Comparison of ENCODE assay signal across 12 cellular contexts in genomic region chr10:95288273-95288672, GRCh38. TPM values are rescaled to one million over a fixed set of nuclear protein-coding genes. Genes with fewer than 3 reads are reported as not detected.
DNase-seq lines count a peak whose midpoint lies in the region; ATAC-seq, FAIRE-seq and TF ChIP-seq lines count a peak whose summit lies in the region.
"Had no signal": no experiment of that assay in that cellular context is flagged by ENCODE, and none has a peak within 500 bp of the region (broad histone marks: within the 10 kb centered on the region; RNA-seq: fewer than 3 reads in every experiment).

No MANE protein-coding gene starts in this region.

- H3K27me3 Mint-ChIP-seq in GM23338 (ENCODE audit: insufficient read depth, low read depth, poor library complexity) (peaks cover 24% of the 10 kb centered on the region), WTC11 (ENCODE audit: low read depth) (peaks cover 17% of the 10 kb centered on the region)

- H3K27ac Mint-ChIP-seq in GM23338, result no peak overlapping the region
- peak overlapping the region; percentile 82 for H3K27ac Mint-ChIP-seq in WTC11
- H3K27ac Mint-ChIP-seq: activated naive CD4-positive, alpha-beta T cell treated with anti-CD3 and anti-CD28 coated beads, Interleukin-2, amount 50 U/mL, for 24 hours; dendritic cell treated with granulocyte-macrophage colony-stimulating factor and Interleukin-4, amounts not matched to agents 40 ng/mL and 50 ng/mL, for 4 days had no signal

- FAIRE-seq in keratinocyte (lab: Jason Lieb, UNC), result no peak

- TF ChIP-seq CTCF in GM23338 (conservative IDR thresholded peaks at IDR 0.05; ENCODE audit: low read depth in 2 of 2) (no peak), WTC11 (IDR thresholded peaks at IDR 0.05) (no peak), keratinocyte (optimal IDR thresholded peaks at IDR 0.05 in 1 of 3, IDR thresholded peaks at IDR 0.05 in 1 of 3, conservative IDR thresholded peaks at IDR 0.05 in 1 of 3; ENCODE audit: extremely low read depth in 1 of 3, insufficient read depth in 2 of 3, low read length in 3 of 3) (no peak), spleen (IDR thresholded peaks at IDR 0.05 in 8 of 11, conservative IDR thresholded peaks at IDR 0.05 in 3 of 11) (no peak)

- H3K27me3 ChIP-seq in GM23338 (ENCODE audit: insufficient read depth), result peaks cover 24% of the 10 kb centered on the region
- H3K27me3 ChIP-seq in keratinocyte (ENCODE audit: control insufficient read depth, extremely low read depth, insufficient read depth, low read length), result no peaks in the 10 kb centered on the region
- peaks cover 0 to 22% (median 0%) of the 10 kb centered on the region in 7 donors for H3K27me3 ChIP-seq in spleen (replicated peaks in 1 of 7)

- H4K20me1 ChIP-seq in GM23338 (replicated peaks; ENCODE audit: insufficient read depth) (peaks cover 35% of the 10 kb centered on the region), keratinocyte (ENCODE audit: control insufficient read depth, extremely low read depth, insufficient read depth, low read length) (peaks cover 16% of the 10 kb centered on the region)

- intact Hi-C loops in spleen (cut with DNase I; ENCODE audit: low total_unique reads), result loop anchor here (5.0 kb wide), 1 partner anchor 41 kb away; no protein-coding TSS in a partner anchor

- no peak for ATAC-seq in GM23338
- no peak for ATAC-seq in WTC11
- no peak for ATAC-seq in GM19463 (IDR thresholded peaks at IDR 0.05; ENCODE audit: unreplicated experiment)
- no peak for ATAC-seq in HG02973 (IDR thresholded peaks at IDR 0.05; ENCODE audit: unreplicated experiment)

- no peaks in the 10 kb centered on the region for H3K9me3 ChIP-seq in keratinocyte (ENCODE audit: control insufficient read depth, low read depth, low read length)
- no peaks in the 10 kb centered on the region for H3K9me3 ChIP-seq in spleen

- dilution Hi-C loops in keratinocyte (cut with MboI; ENCODE audit: extremely low pct_ligation_motif_present, low sequenced_read_pairs), result no loop called here

- no peak for TF ChIP-seq POLR2A in spleen (IDR thresholded peaks at IDR 0.05)

- H3K4me2 ChIP-seq in GM23338 (peak overlapping the region; percentile 96), keratinocyte (ENCODE audit: control insufficient read depth, extremely low read depth, insufficient read depth, low read depth, low read length) (peak overlapping the region; percentile 99)

- peaks cover 34% of the 10 kb centered on the region for H3K4me1 Mint-ChIP-seq in GM23338
- H3K4me1 Mint-ChIP-seq in WTC11, result peaks cover 61% of the 10 kb centered on the region

- H3K4me1 ChIP-seq in GM23338 (ENCODE audit: insufficient read depth) (peaks cover 43% of the 10 kb centered on the region), keratinocyte (ENCODE audit: control insufficient read depth, extremely low read depth, insufficient read depth, low read length) (peaks cover 35% of the 10 kb centered on the region), spleen (peaks cover 41 to 95% (median 78%) of the 10 kb centered on the region in 6 donors)

- H3K79me2 ChIP-seq in GM23338 (replicated peaks; ENCODE audit: insufficient read depth) (peaks cover 71% of the 10 kb centered on the region), keratinocyte (ENCODE audit: control insufficient read depth, insufficient read depth, low read length) (peaks cover 75% of the 10 kb centered on the region)

- WGBS in spleen, 5 donors, result 56 to 85% (median 74%) methylated on average over 1 of the region's 1 CpG

- peak overlapping the region; percentile 87; the same call in 1 of the 2 replicates for H3K4me3 ChIP-seq in GM23338
- peak overlapping the region; percentile 70 to 97 (median 74) for H3K4me3 ChIP-seq in keratinocyte (ENCODE audit: control insufficient read depth in 2 of 3, extremely low read depth in 1 of 3, insufficient read depth in 2 of 3, low read depth in 1 of 3, low read length in 3 of 3)
- peak overlapping the region in 5 of 8 donors; percentile 66 to 84 (median 70) for H3K4me3 ChIP-seq in spleen

- H3K4me3 Mint-ChIP-seq in GM23338 (no peak overlapping the region; the same call in 2 of the 3 replicates), WTC11 (peak overlapping the region; percentile 55)
- H3K4me3 Mint-ChIP-seq: activated naive CD4-positive, alpha-beta T cell treated with anti-CD3 and anti-CD28 coated beads, Interleukin-2, amount 50 U/mL, for 24 hours; dendritic cell treated with granulocyte-macrophage colony-stimulating factor and Interleukin-4, amounts not matched to agents 40 ng/mL and 50 ng/mL, for 4 days had no signal

- no peaks in the 10 kb centered on the region for H3K9me3 Mint-ChIP-seq in GM23338
- H3K9me3 Mint-ChIP-seq in WTC11, result no peaks in the 10 kb centered on the region
- H3K9me3 Mint-ChIP-seq: activated naive CD4-positive, alpha-beta T cell treated with anti-CD3 and anti-CD28 coated beads, Interleukin-2, amount 50 U/mL, for 24 hours; dendritic cell treated with granulocyte-macrophage colony-stimulating factor and Interleukin-4, amounts not matched to agents 40 ng/mL and 50 ng/mL, for 4 days had no signal

- H3K9me2 ChIP-seq in GM23338 (ENCODE audit: insufficient read depth), result no peaks in the 10 kb centered on the region

- H3K9ac ChIP-seq in keratinocyte (ENCODE audit: control insufficient read depth, extremely low read depth, insufficient read depth, low read length), result peak overlapping the region; percentile 85

- no peaks in the 10 kb centered on the region for H3K36me3 ChIP-seq in GM23338 (ENCODE audit: insufficient read depth)
- peaks cover 5 to 10% of the 10 kb centered on the region in 2 experiments for H3K36me3 ChIP-seq in keratinocyte (ENCODE audit: control insufficient read depth in 2 of 2, extremely low read depth in 1 of 2, insufficient read depth in 2 of 2, low read length in 2 of 2)
- H3K36me3 ChIP-seq in spleen, result no peaks in the 10 kb centered on the region

- no peak for DNase-seq in GM23338 (ENCODE audit: low spot score)
- no peak for DNase-seq in WTC11 (ENCODE audit: low spot score)
- no peak for DNase-seq in keratinocyte (ENCODE audit: low read depth, low spot score)
- DNase-seq in spleen, result no peak
- DNase-seq in putamen (ENCODE audit: low spot score), result no peak
- no peak for DNase-seq in iPS-NIHi7 (ENCODE audit: extremely low spot score)
- DNase-seq: head of caudate nucleus, NCI-H82 had no signal

- H3K27ac ChIP-seq in GM23338 (ENCODE audit: low read depth), result no peak overlapping the region
- H3K27ac ChIP-seq in keratinocyte (ENCODE audit: control insufficient read depth, insufficient read depth, low read length), result peak overlapping the region; percentile 84
- peak overlapping the region in 6 of 8 donors; percentile 17 to 96 (median 92) for H3K27ac ChIP-seq in spleen

- CTCF ChIA-PET in WTC11 (lab: Charles Lee), result interaction anchor here (0.7 to 2.0 kb wide), 3 partner anchors 23 to 45 kb away, joined by 3 to 11 read pairs (median 4); no protein-coding TSS in a partner anchor

- POLR2A ChIA-PET in WTC11 (lab: Charles Lee), result interaction anchor here (0.8 to 1.0 kb wide), 2 partner anchors 23 to 42 kb away, joined by 3 to 7 read pairs; no protein-coding TSS in a partner anchor

- H2AFZ ChIP-seq in GM23338 (no peak overlapping the region), keratinocyte (ENCODE audit: control insufficient read depth, low read length) (no peak overlapping the region)

- peaks cover 11% of the 10 kb centered on the region; the same call in 1 of the 2 replicates for H3F3A ChIP-seq in GM23338 (replicated peaks; ENCODE audit: low read depth)

- H3K9me1 ChIP-seq in keratinocyte (ENCODE audit: control insufficient read depth, extremely low read depth, insufficient read depth, low read length), result peaks cover 4% of the 10 kb centered on the region

- H3K36me3 Mint-ChIP-seq in GM23338 (ENCODE audit: low read depth) (peaks cover 3% of the 10 kb centered on the region; the same call in 1 of the 3 replicates), WTC11 (peaks cover 2% of the 10 kb centered on the region; the same call in 1 of the 2 replicates)
- H3K36me3 Mint-ChIP-seq: activated naive CD4-positive, alpha-beta T cell treated with anti-CD3 and anti-CD28 coated beads, Interleukin-2, amount 50 U/mL, for 24 hours had no signal

TF ChIP-seq in GM23338, 12 proteins besides CTCF, POLR2A, EP300 and RAD21 (continues in another document):
- no peak for TF ChIP-seq EZH2phosphoT487 (IDR thresholded peaks at IDR 0.05; ENCODE audit: unreplicated experiment)
- no peak for TF ChIP-seq ETS1 (IDR thresholded peaks at IDR 0.05)

TF ChIP-seq in WTC11, 78 proteins besides CTCF, POLR2A, EP300 and RAD21 (continues in another document):
- no peak for TF ChIP-seq ZNF219 (CRISPR knock-in tag; IDR thresholded peaks at IDR 0.05; ENCODE audit: borderline replicate concordance)
- TF ChIP-seq FOXP1 (CRISPR knock-in tag; IDR thresholded peaks at IDR 0.05; ENCODE audit: borderline replicate concordance), result no peak
- TF ChIP-seq ERG (CRISPR knock-in tag; IDR thresholded peaks at IDR 0.05), result no peak

RNA-seq across cellular contexts. Expression of gene PDLIM1, which starts 2.5 kb away (rescaled TPM):
- total RNA-seq in GM23338 (2014; rRNA removed; shearing (Covaris generic)), result 110 and 111 TPM in 2 replicates
- polyA plus RNA-seq in GM23338 (2016; fragmentation: Nextera tagmentation; extraction: Ambion mirVana), result 227 and 233 TPM in 2 replicates
- 223 to 226 TPM (median 226 TPM) in 3 replicates for total RNA-seq in WTC11 (2021)
- polyA plus RNA-seq in keratinocyte, result 200 to 450 TPM (median 298 TPM) in 3 replicates
- polyA plus RNA-seq in keratinocyte (2011; ENCODE audit: low read depth), result 152 TPM
- 550 and 564 TPM in 2 replicates for polyA plus RNA-seq in keratinocyte (2011; cell fraction: cytosol; rRNA removed)
- polyA plus RNA-seq in keratinocyte (2011; cell fraction: nucleus; rRNA removed), result 299 and 342 TPM in 2 replicates
- 367 and 421 TPM in 2 replicates for polyA plus RNA-seq in keratinocyte (2012; ENCODE audit: low replicate concordance)
- 372 to 462 TPM (median 381 TPM) in 3 replicates for polyA minus RNA-seq in keratinocyte
- polyA minus RNA-seq in keratinocyte (2011; cell fraction: cytosol; rRNA and poly(A)+ RNA removed), result 329 TPM
- polyA minus RNA-seq in keratinocyte (2011; cell fraction: nucleus; rRNA and poly(A)+ RNA removed), result 92.1 and 192 TPM in 2 replicates
- 100 to 1,000 TPM; 101 to 225 (median 176) TPM for total RNA-seq in spleen
- 100 to 1,000 TPM; 159 to 184 (median 160) TPM for polyA plus RNA-seq in spleen
